ENCODE assay signal across 1 cellular context in genomic region chr9:128132139-128132538, GRCh38.
A peak's percentile ranks its signal among the peaks of the same experiment; 100 is the strongest.
TF ChIP-seq lines count a peak whose summit lies in the region.

No MANE protein-coding gene starts in this region.

TF ChIP-seq in K562, 482 proteins besides CTCF, POLR2A, EP300 and RAD21:
- peak; percentile 31; the same call in 1 of the 2 replicates for TF ChIP-seq TFE3 (CRISPR knock-in tag; IDR thresholded peaks at IDR 0.05)
